3 cellular contexts compared by ENCODE assay signal in the genomic region with DNA sequence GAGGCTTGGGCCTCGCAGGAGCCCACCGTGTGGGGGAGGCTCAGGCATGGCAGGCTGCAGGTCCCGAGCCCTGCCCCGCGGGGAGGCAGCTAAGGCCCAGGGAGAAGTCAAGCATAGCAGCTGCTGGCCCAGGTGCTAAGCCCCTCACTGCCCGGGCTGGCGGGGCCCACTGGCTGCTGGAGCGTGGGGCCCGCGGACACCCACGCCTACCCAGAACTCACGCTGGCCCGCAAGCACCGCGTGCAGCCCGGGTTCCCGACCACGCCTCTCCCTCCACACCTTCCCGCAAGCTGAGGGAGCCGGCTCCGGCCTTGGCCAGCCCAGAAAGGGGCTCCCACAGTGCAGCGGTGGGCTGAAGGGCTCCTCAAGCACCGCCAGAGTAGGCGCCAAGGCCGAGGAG. TPM values are rescaled to one million over a fixed set of nuclear protein-coding genes. Genes with fewer than 3 reads are reported as not detected.
DNase-seq lines count a peak whose midpoint lies in the region; ATAC-seq and TF ChIP-seq lines count a peak whose summit lies in the region.
"Not testable (repeated sequence)": the region's sequence is repeated elsewhere in the genome, so short reads cannot be mapped to it uniquely, and the experiment has no call there.

No MANE protein-coding gene starts in this region.

- H2BK120ac ChIP-seq in neuronal stem cell (ENCODE audit: low read depth, low read length): not testable (repeated sequence)

- not testable (repeated sequence) for H2BK15ac ChIP-seq in neuronal stem cell (ENCODE audit: low read length)

- not testable (repeated sequence) for H3K36me3 ChIP-seq in mucosa of descending colon (ENCODE audit: low read depth); neuronal stem cell (replicated peaks in 1 of 2; ENCODE audit: control insufficient read depth in 2 of 2, insufficient read depth in 2 of 2, low read length in 2 of 2)

- H3K14ac ChIP-seq in neuronal stem cell (ENCODE audit: low read length): not testable (repeated sequence)

- not testable (repeated sequence) for H3K4me1 ChIP-seq in mucosa of descending colon (ENCODE audit: low read depth); neuronal stem cell (ENCODE audit: control insufficient read depth in 2 of 2, insufficient read depth in 1 of 2, low read depth in 1 of 2, low read length in 2 of 2)

- not testable (repeated sequence) for H3K4me3 ChIP-seq in mucosa of descending colon; neuronal stem cell (ENCODE audit: low read length in 2 of 2)

- DNase-seq in left colon; mucosa of descending colon; neuronal stem cell (ENCODE audit: low spot score): not testable (repeated sequence)

- not testable (repeated sequence) for TF ChIP-seq CTCF in mucosa of descending colon (IDR thresholded peaks at IDR 0.05)

- H3K27me3 ChIP-seq in neuronal stem cell (ENCODE audit: control insufficient read depth in 3 of 3, insufficient read depth in 3 of 3, low read depth in 1 of 3, low read length in 3 of 3): not testable (repeated sequence)

- not testable (repeated sequence) for H3K18ac ChIP-seq in neuronal stem cell (ENCODE audit: low read length)

- not testable (repeated sequence) for H3K79me1 ChIP-seq in neuronal stem cell (ENCODE audit: low read depth, low read length)

- not testable (repeated sequence) for H2AFZ ChIP-seq in neuronal stem cell (ENCODE audit: low read length)

- peak overlapping the region; percentile 17 for H4K8ac ChIP-seq in neuronal stem cell (ENCODE audit: low read depth, low read length)

- H2AK5ac ChIP-seq in neuronal stem cell (ENCODE audit: low read depth, low read length): not testable (repeated sequence)

- H3K4me2 ChIP-seq in neuronal stem cell (ENCODE audit: insufficient read depth, low read length, poor library complexity, severe bottlenecking): not testable (repeated sequence)

- ATAC-seq in left colon (peak; percentile 23), mucosa of descending colon (peak; percentile 36)

- not testable (repeated sequence) for H2BK12ac ChIP-seq in neuronal stem cell (ENCODE audit: low read length)

- no CpG with 5 or more reads among the region's 25 CpGs for WGBS in neuronal stem cell (ENCODE audit: extremely low coverage in 2 of 2, insufficient read length in 2 of 2, insufficient replicate concordance in 1 of 2), 2 donors

- intact Hi-C loops in left colon (cut with DNase I, micrococcal nuclease); mucosa of descending colon (cut with DNase I, micrococcal nuclease): not testable (repeated sequence)

- not testable (repeated sequence) for H3K27ac ChIP-seq in neuronal stem cell (replicated peaks; ENCODE audit: low read length)

- peak overlapping the region; percentile 55 for H3K23ac ChIP-seq in neuronal stem cell (ENCODE audit: low read depth, low read length, poor library complexity)

- not testable (repeated sequence) for H2BK5ac ChIP-seq in neuronal stem cell (ENCODE audit: low read length)

- H4K91ac ChIP-seq in neuronal stem cell (ENCODE audit: low read depth, low read length, poor library complexity): not testable (repeated sequence)

- not testable (repeated sequence) for H3K4ac ChIP-seq in neuronal stem cell (ENCODE audit: low read length)

- H3K9me3 ChIP-seq in mucosa of descending colon; neuronal stem cell (replicated peaks in 1 of 2; ENCODE audit: control insufficient read depth in 2 of 2, insufficient read depth in 1 of 2, low read depth in 1 of 2, low read length in 2 of 2): not testable (repeated sequence)

- H3K9ac ChIP-seq in neuronal stem cell (ENCODE audit: low read depth, low read length, poor library complexity): not testable (repeated sequence)

RNA-seq across cellular contexts. Expression of a gene that starts 22.1 kb away (rescaled TPM):
- total RNA-seq in left colon (100 to 1,000 TPM; 146 to 164 TPM), mucosa of descending colon (100 to 1,000 TPM; 122 to 137 (median 137) TPM)
- polyA plus RNA-seq in neuronal stem cell (2013, experiment 1 of 2): 62.2 TPM
- polyA plus RNA-seq in neuronal stem cell (2013, experiment 2 of 2): 59.1 TPM

RNA-seq across cellular contexts. Expression of a gene that starts 57.2 kb away (rescaled TPM):
- total RNA-seq in left colon: 10 to 100 TPM; 16.4 to 18.4 TPM
- total RNA-seq in mucosa of descending colon: 10 to 100 TPM; 17.1 to 22.0 (median 20.4) TPM
- polyA plus RNA-seq in neuronal stem cell (2013, experiment 1 of 2): 20.1 TPM
- 21.6 TPM for polyA plus RNA-seq in neuronal stem cell (2013, experiment 2 of 2)
